1 cellular context compared by ENCODE assay signal in the genomic region with DNA sequence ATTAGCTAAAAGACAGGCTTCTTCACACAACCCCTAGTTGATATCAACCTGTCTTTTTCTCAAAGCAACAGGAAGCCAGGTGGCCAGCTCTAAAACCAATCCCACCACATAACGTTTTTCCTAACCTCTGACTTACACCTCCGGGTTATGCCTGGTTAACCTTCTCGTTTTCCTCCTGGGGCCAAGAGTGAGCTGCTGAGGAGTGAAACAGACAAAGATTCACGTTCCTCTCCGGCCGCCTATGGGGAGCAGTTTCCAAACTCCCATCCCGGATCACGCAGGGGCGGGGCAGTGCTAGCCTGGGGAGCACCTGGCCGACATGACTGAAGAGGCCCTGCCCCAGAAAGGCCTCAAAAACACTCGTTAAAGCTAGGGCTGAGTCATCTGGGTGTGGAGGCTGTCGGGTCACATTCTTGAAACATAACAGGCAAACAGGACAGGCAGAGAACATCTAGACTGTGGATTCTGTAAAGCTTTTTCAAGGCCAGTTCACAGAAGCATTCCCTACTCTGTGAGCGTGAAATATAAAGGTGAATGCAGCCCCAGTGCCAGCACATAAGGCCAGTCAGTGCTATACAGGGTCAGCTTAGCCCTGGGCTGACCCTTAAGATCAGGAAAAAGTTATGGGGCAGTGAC.
A peak's percentile ranks its signal among the peaks of the same experiment; 100 is the strongest.
TF ChIP-seq lines count a peak whose summit lies in the region.

No MANE protein-coding gene starts in this region.

TF ChIP-seq in K562, 482 proteins besides CTCF, POLR2A, EP300 and RAD21 (continued from another document and continues in another):
- peak; percentile 57 for TF ChIP-seq TAF1 (IDR thresholded peaks at IDR 0.05; ENCODE audit: control insufficient read depth, extremely low read depth, insufficient read depth, low read length, severe bottlenecking)
- TF ChIP-seq ZSCAN32 (CRISPR knock-in tag; IDR thresholded peaks at IDR 0.05) = no peak
- TF ChIP-seq ZNF695 (CRISPR knock-in tag; IDR thresholded peaks at IDR 0.05) = no peak
- TF ChIP-seq CREM (IDR thresholded peaks at IDR 0.05; ENCODE audit: low read depth) = peak; percentile 29; the same call in 1 of the 2 replicates
- no peak for TF ChIP-seq EWSR1 (IDR thresholded peaks at IDR 0.05; ENCODE audit: borderline replicate concordance, low read depth, partially characterized antibody)
- TF ChIP-seq, protein P1, sequence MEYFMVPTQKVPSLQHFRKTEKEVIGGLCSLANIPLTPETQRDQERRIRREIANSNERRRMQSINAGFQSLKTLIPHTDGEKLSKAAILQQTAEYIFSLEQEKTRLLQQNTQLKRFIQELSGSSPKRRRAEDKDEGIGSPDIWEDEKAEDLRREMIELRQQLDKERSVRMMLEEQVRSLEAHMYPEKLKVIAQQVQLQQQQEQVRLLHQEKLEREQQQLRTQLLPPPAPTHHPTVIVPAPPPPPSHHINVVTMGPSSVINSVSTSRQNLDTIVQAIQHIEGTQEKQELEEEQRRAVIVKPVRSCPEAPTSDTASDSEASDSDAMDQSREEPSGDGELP (CRISPR knock-in tag; IDR thresholded peaks at IDR 0.05; ENCODE audit: borderline replicate concordance) = peak; percentile 63; the same call in 1 of the 2 replicates
- no peak for TF ChIP-seq ASH1L (IDR thresholded peaks at IDR 0.05; ENCODE audit: borderline replicate concordance, low read depth, partially characterized antibody)
- peak; percentile 64; the same call in 1 of the 2 replicates for TF ChIP-seq ZNF263 (CRISPR knock-in tag; IDR thresholded peaks at IDR 0.05; ENCODE audit: borderline replicate concordance)
- TF ChIP-seq, protein P2, sequence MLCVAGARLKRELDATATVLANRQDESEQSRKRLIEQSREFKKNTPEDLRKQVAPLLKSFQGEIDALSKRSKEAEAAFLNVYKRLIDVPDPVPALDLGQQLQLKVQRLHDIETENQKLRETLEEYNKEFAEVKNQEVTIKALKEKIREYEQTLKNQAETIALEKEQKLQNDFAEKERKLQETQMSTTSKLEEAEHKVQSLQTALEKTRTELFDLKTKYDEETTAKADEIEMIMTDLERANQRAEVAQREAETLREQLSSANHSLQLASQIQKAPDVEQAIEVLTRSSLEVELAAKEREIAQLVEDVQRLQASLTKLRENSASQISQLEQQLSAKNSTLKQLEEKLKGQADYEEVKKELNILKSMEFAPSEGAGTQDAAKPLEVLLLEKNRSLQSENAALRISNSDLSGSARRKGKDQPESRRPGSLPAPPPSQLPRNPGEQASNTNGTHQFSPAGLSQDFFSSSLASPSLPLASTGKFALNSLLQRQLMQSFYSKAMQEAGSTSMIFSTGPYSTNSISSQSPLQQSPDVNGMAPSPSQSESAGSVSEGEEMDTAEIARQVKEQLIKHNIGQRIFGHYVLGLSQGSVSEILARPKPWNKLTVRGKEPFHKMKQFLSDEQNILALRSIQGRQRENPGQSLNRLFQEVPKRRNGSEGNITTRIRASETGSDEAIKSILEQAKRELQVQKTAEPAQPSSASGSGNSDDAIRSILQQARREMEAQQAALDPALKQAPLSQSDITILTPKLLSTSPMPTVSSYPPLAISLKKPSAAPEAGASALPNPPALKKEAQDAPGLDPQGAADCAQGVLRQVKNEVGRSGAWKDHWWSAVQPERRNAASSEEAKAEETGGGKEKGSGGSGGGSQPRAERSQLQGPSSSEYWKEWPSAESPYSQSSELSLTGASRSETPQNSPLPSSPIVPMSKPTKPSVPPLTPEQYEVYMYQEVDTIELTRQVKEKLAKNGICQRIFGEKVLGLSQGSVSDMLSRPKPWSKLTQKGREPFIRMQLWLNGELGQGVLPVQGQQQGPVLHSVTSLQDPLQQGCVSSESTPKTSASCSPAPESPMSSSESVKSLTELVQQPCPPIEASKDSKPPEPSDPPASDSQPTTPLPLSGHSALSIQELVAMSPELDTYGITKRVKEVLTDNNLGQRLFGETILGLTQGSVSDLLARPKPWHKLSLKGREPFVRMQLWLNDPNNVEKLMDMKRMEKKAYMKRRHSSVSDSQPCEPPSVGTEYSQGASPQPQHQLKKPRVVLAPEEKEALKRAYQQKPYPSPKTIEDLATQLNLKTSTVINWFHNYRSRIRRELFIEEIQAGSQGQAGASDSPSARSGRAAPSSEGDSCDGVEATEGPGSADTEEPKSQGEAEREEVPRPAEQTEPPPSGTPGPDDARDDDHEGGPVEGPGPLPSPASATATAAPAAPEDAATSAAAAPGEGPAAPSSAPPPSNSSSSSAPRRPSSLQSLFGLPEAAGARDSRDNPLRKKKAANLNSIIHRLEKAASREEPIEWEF (CRISPR knock-in tag; IDR thresholded peaks at IDR 0.05) = no peak
- TF ChIP-seq ZNF830 (CRISPR knock-in tag; IDR thresholded peaks at IDR 0.05) = no peak
- TF ChIP-seq, protein P3, sequence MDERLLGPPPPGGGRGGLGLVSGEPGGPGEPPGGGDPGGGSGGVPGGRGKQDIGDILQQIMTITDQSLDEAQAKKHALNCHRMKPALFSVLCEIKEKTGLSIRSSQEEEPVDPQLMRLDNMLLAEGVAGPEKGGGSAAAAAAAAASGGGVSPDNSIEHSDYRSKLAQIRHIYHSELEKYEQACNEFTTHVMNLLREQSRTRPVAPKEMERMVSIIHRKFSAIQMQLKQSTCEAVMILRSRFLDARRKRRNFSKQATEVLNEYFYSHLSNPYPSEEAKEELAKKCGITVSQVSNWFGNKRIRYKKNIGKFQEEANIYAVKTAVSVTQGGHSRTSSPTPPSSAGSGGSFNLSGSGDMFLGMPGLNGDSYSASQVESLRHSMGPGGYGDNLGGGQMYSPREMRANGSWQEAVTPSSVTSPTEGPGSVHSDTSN (CRISPR knock-in tag; IDR thresholded peaks at IDR 0.05; ENCODE audit: low read depth) = no peak
- TF ChIP-seq, protein P3 (tag; conservative IDR thresholded peaks at IDR 0.05; ENCODE audit: low read depth) = no peak
- TF ChIP-seq XRCC4 (IDR thresholded peaks at IDR 0.05; ENCODE audit: extremely low read depth, insufficient read depth, insufficient read length) = no peak
- no peak for TF ChIP-seq NELFE (IDR thresholded peaks at IDR 0.05; ENCODE audit: insufficient read depth, insufficient read length)
- peak; percentile 65; the same call in 1 of the 2 replicates for TF ChIP-seq SMARCA4 (IDR thresholded peaks at IDR 0.05)
- TF ChIP-seq HDAC8 (tag; IDR thresholded peaks at IDR 0.05) = no peak
- TF ChIP-seq FOXA1 (IDR thresholded peaks at IDR 0.05; ENCODE audit: borderline replicate concordance) = no peak
- peak; percentile 63 for TF ChIP-seq RBBP5 (IDR thresholded peaks at IDR 0.05; ENCODE audit: borderline replicate concordance, insufficient read depth, low read length, poor library complexity, severe bottlenecking)
- no peak for TF ChIP-seq ZNF384 (IDR thresholded peaks at IDR 0.05; ENCODE audit: low read depth, low read length)
- 0 out of 2 replicates have a peak, but pooled peaks have one; percentile 25 for TF ChIP-seq GABPB1 (CRISPR knock-in tag; IDR thresholded peaks at IDR 0.05)
- no peak for TF ChIP-seq HOXB6 (CRISPR knock-in tag; IDR thresholded peaks at IDR 0.05; ENCODE audit: borderline replicate concordance)
- peak; percentile 55 for TF ChIP-seq POLR2H (tag; IDR thresholded peaks at IDR 0.05; ENCODE audit: low read depth)
- no peak for TF ChIP-seq KLF16 (IDR thresholded peaks at IDR 0.05)
- TF ChIP-seq DPF2 (IDR thresholded peaks at IDR 0.05) = peak; percentile 77
- TF ChIP-seq TAF9B (IDR thresholded peaks at IDR 0.05; ENCODE audit: partially characterized antibody) = peak; percentile 59
- no peak for TF ChIP-seq PTRF (tag; IDR thresholded peaks at IDR 0.05)
- TF ChIP-seq PHF8 (IDR thresholded peaks at IDR 0.05; ENCODE audit: borderline replicate concordance, low read length) = peak; percentile 38; the same call in 1 of the 2 replicates
- TF ChIP-seq ZNF780A (CRISPR knock-in tag; IDR thresholded peaks at IDR 0.05) = no peak
- TF ChIP-seq ZNF239 (CRISPR knock-in tag; IDR thresholded peaks at IDR 0.05) = no peak
- TF ChIP-seq, protein P4, sequence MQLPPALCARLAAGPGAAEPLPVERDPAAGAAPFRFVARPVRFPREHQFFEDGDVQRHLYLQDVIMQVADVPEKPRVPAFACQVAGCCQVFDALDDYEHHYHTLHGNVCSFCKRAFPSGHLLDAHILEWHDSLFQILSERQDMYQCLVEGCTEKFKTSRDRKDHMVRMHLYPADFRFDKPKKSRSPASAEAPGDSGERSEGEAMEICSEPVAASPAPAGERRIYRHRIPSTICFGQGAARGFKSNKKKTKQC (CRISPR knock-in tag; IDR thresholded peaks at IDR 0.05) = no peak
- TF ChIP-seq RBM39 (optimal IDR thresholded peaks at IDR 0.05; ENCODE audit: low read depth, low read length) = no peak
- peak; percentile 53 to 66 for TF ChIP-seq NRF1 (conservative IDR thresholded peaks at IDR 0.05 in 1 of 2, IDR thresholded peaks at IDR 0.05 in 1 of 2)
- no peak for TF ChIP-seq ESRRA (IDR thresholded peaks at IDR 0.05; ENCODE audit: borderline replicate concordance, low read depth)
- 0 out of 2 replicates have a peak, but pooled peaks have one; percentile 35 for TF ChIP-seq ZNF644 (tag; IDR thresholded peaks at IDR 0.05; ENCODE audit: low read depth)
- no peak for TF ChIP-seq MCM2 (IDR thresholded peaks at IDR 0.05; ENCODE audit: low read depth)
- no peak for TF ChIP-seq HEY1 (CRISPR knock-in tag; IDR thresholded peaks at IDR 0.05; ENCODE audit: borderline replicate concordance)
- TF ChIP-seq FIP1L1 (IDR thresholded peaks at IDR 0.05; ENCODE audit: low read depth, low read length, poor library complexity, severe bottlenecking) = no peak
- no peak for TF ChIP-seq GABPB2 (CRISPR knock-in tag; conservative IDR thresholded peaks at IDR 0.05)
- no peak for TF ChIP-seq ZSCAN29 (IDR thresholded peaks at IDR 0.05)
- TF ChIP-seq, protein P5, sequence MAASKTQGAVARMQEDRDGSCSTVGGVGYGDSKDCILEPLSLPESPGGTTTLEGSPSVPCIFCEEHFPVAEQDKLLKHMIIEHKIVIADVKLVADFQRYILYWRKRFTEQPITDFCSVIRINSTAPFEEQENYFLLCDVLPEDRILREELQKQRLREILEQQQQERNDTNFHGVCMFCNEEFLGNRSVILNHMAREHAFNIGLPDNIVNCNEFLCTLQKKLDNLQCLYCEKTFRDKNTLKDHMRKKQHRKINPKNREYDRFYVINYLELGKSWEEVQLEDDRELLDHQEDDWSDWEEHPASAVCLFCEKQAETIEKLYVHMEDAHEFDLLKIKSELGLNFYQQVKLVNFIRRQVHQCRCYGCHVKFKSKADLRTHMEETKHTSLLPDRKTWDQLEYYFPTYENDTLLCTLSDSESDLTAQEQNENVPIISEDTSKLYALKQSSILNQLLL (CRISPR knock-in tag; IDR thresholded peaks at IDR 0.05; ENCODE audit: borderline replicate concordance) = no peak
- TF ChIP-seq, protein P6, sequence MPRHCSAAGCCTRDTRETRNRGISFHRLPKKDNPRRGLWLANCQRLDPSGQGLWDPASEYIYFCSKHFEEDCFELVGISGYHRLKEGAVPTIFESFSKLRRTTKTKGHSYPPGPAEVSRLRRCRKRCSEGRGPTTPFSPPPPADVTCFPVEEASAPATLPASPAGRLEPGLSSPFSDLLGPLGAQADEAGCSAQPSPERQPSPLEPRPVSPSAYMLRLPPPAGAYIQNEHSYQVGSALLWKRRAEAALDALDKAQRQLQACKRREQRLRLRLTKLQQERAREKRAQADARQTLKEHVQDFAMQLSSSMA (CRISPR knock-in tag; IDR thresholded peaks at IDR 0.05) = no peak
- no peak for TF ChIP-seq ZNF445 (CRISPR knock-in tag; IDR thresholded peaks at IDR 0.05; ENCODE audit: low read depth)
- TF ChIP-seq NONO (IDR thresholded peaks at IDR 0.05; ENCODE audit: low read depth in 2 of 2, low read length in 1 of 2) = no peak
- no peak for TF ChIP-seq PTBP1 (IDR thresholded peaks at IDR 0.05; ENCODE audit: low read depth, low read length)
- TF ChIP-seq HDGF (IDR thresholded peaks at IDR 0.05) = no peak
- TF ChIP-seq ZFX (CRISPR knock-in tag; IDR thresholded peaks at IDR 0.05) = peak; percentile 92
- TF ChIP-seq CBX2 (IDR thresholded peaks at IDR 0.05; ENCODE audit: insufficient read depth, low read length, poor library complexity, severe bottlenecking) = no peak
- TF ChIP-seq, protein P7, sequence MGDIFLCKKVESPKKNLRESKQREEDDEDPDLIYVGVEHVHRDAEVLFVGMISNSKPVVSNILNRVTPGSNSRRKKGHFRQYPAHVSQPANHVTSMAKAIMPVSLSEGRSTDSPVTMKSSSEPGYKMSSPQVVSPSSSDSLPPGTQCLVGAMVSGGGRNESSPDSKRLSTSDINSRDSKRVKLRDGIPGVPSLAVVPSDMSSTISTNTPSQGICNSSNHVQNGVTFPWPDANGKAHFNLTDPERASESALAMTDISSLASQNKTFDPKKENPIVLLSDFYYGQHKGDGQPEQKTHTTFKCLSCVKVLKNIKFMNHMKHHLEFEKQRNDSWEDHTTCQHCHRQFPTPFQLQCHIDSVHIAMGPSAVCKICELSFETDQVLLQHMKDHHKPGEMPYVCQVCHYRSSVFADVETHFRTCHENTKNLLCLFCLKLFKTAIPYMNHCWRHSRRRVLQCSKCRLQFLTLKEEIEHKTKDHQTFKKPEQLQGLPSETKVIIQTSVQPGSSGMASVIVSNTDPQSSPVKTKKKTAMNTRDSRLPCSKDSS (IDR thresholded peaks at IDR 0.05; ENCODE audit: low read depth, partially characterized antibody) = no peak
- TF ChIP-seq NFIC (IDR thresholded peaks at IDR 0.05) = no peak
- TF ChIP-seq, protein P8, sequence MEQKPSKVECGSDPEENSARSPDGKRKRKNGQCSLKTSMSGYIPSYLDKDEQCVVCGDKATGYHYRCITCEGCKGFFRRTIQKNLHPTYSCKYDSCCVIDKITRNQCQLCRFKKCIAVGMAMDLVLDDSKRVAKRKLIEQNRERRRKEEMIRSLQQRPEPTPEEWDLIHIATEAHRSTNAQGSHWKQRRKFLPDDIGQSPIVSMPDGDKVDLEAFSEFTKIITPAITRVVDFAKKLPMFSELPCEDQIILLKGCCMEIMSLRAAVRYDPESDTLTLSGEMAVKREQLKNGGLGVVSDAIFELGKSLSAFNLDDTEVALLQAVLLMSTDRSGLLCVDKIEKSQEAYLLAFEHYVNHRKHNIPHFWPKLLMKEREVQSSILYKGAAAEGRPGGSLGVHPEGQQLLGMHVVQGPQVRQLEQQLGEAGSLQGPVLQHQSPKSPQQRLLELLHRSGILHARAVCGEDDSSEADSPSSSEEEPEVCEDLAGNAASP (IDR thresholded peaks at IDR 0.05) = no peak; the same call in 1 of the 2 replicates
- no peak for TF ChIP-seq BRF1 (IDR thresholded peaks at IDR 0.05; ENCODE audit: borderline replicate concordance, extremely low read depth, insufficient read length)
- TF ChIP-seq, protein P9, sequence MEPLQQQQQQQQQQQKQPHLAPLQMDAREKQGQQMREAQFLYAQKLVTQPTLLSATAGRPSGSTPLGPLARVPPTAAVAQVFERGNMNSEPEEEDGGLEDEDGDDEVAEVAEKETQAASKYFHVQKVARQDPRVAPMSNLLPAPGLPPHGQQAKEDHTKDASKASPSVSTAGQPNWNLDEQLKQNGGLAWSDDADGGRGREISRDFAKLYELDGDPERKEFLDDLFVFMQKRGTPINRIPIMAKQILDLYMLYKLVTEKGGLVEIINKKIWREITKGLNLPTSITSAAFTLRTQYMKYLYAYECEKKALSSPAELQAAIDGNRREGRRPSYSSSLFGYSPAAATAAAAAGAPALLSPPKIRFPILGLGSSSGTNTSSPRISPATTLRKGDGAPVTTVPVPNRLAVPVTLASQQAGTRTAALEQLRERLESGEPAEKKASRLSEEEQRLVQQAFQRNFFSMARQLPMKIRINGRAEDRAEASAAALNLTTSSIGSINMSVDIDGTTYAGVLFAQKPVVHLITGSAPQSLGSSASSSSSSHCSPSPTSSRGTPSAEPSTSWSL (CRISPR knock-in tag; IDR thresholded peaks at IDR 0.05; ENCODE audit: borderline replicate concordance) = no peak
